ENCODE assay signal across 20 cellular contexts in the genomic region with DNA sequence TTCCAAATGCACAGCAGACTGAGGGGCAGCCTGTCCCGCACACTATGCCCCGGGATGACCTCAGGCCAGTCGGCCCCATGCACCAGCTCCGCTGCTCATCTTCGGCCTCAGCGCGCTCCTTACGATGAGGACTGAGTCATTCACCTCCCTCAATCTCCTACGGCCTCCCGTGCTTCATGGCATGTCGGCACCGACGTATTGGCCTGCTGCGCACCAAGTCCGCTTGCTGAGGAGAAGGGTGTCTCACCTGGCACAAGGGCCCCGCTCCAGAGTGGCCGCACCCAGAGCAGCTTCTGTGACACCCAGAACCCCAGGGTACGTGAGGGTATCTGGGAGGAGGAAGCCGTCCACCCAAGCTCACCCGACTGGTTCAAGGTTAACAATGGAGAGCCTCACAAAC.
"Had no signal": no experiment of that assay in that cellular context is flagged by ENCODE, and none has a peak within 500 bp of the region (broad histone marks: within the 10 kb centered on the region; RNA-seq: fewer than 3 reads in every experiment).

No MANE protein-coding gene starts in this region.

- H3K9me3 ChIP-seq: colonic mucosa, heart right ventricle, left ventricle myocardium inferior, right atrium auricular region, tibial artery, upper lobe of right lung, vagina had no signal

- H3K27ac Mint-ChIP-seq: nephron; stimulated activated memory B cell treated with anti-CD40 and anti-IgM and Interleukin-4, amounts not matched to agents 10 μg/mL and 1 μg/mL and 100 μg/mL, for 72 hours; stimulated activated naive CD8-positive, alpha-beta T cell treated with anti-CD3 and anti-CD28 coated beads, Interleukin-15, Interleukin-2, amounts not matched to agents 100 ng/mL and 50 ng/mL, for 24 hours had no signal

- H3K27ac ChIP-seq: colonic mucosa, heart right ventricle, left ventricle myocardium inferior, right atrium auricular region, tibial artery, upper lobe of right lung, vagina had no signal

- H3K4me1 Mint-ChIP-seq: nephron had no signal

- H3K36me3 ChIP-seq: colonic mucosa had no signal

- H3K27me3 Mint-ChIP-seq: naive B cell; stimulated activated memory B cell treated with anti-CD40 and anti-IgM and Interleukin-4, amounts not matched to agents 10 μg/mL and 1 μg/mL and 100 μg/mL, for 72 hours; stimulated activated naive CD8-positive, alpha-beta T cell treated with anti-CD3 and anti-CD28 coated beads, Interleukin-15, Interleukin-2, amounts not matched to agents 100 ng/mL and 50 ng/mL, for 24 hours had no signal

- H3K9me3 Mint-ChIP-seq: naive B cell; nephron; stimulated activated memory B cell treated with anti-CD40 and anti-IgM and Interleukin-4, amounts not matched to agents 10 μg/mL and 1 μg/mL and 100 μg/mL, for 72 hours; stimulated activated naive CD8-positive, alpha-beta T cell treated with anti-CD3 and anti-CD28 coated beads, Interleukin-15, Interleukin-2, amounts not matched to agents 100 ng/mL and 50 ng/mL, for 24 hours had no signal

- FAIRE-seq: frontal cortex, keratinocyte had no signal

- ATAC-seq: esophagus mucosa; heart right ventricle; left cardiac atrium; stimulated activated memory B cell treated with anti-CD40 and anti-IgM and Interleukin-4, amounts not matched to agents 10 μg/mL and 1 μg/mL and 100 μg/mL, for 72 hours; upper lobe of right lung had no signal

- H3K4me3 ChIP-seq: colonic mucosa, heart right ventricle, left ventricle myocardium inferior, lung, right atrium auricular region, tibial artery, upper lobe of right lung, vagina had no signal

- H3K27me3 ChIP-seq: colonic mucosa, heart right ventricle, right atrium auricular region, tibial artery, upper lobe of right lung, vagina had no signal

- H3K4me3 Mint-ChIP-seq: nephron; stimulated activated memory B cell treated with anti-CD40 and anti-IgM and Interleukin-4, amounts not matched to agents 10 μg/mL and 1 μg/mL and 100 μg/mL, for 72 hours; stimulated activated naive CD8-positive, alpha-beta T cell treated with anti-CD3 and anti-CD28 coated beads, Interleukin-15, Interleukin-2, amounts not matched to agents 100 ng/mL and 50 ng/mL, for 24 hours had no signal

- DNase-seq: colonic mucosa; left cardiac atrium; left ventricle myocardium inferior; mesendoderm; naive B cell; posterior cingulate gyrus; stimulated activated CD4-positive, alpha-beta T cell treated with anti-CD3 and anti-CD28 coated beads, Interleukin-4, amount 100 ng/mL, for 1 hour; stimulated activated CD8-positive, alpha-beta memory T cell treated with anti-CD3 and anti-CD28 coated beads, Interleukin-4, amount 100 ng/mL, for 48 hours; tibial artery; upper lobe of right lung had no signal

- H3K4me1 ChIP-seq: colonic mucosa, right atrium auricular region, tibial artery, upper lobe of right lung, vagina had no signal
